10 cellular contexts compared by ENCODE assay signal in the genomic region with DNA sequence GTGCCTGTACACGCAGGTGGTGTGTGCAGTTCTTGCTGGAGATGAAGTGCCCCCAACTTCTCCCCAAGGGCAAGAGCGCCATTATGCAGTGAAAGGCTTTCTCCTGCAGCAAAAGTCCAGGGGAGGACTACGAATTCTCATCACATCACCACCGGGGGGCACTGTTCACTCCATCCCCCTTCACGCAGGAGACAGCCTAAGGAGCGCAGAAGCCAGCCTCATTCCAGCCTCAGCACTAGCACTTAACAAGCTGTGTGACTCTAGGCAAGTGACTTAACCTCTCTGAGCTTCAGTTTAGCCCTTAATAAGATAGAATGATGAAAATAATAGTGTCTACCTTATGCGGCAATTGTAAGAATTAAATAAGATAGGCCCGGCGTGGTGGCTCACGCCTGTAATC. TPM values are rescaled to one million over a fixed set of nuclear protein-coding genes. Genes with fewer than 3 reads are reported as not detected.
DNase-seq lines count a peak whose midpoint lies in the region; ATAC-seq, FAIRE-seq and TF ChIP-seq lines count a peak whose summit lies in the region.
"Had no signal": no experiment of that assay in that cellular context is flagged by ENCODE, and none has a peak within 500 bp of the region (broad histone marks: within the 10 kb centered on the region; RNA-seq: fewer than 3 reads in every experiment).

No MANE protein-coding gene starts in this region.

- H3K36me3 Mint-ChIP-seq in brain, result peaks cover 13% of the 10 kb centered on the region

- no peaks in the 10 kb centered on the region for H3K9me3 Mint-ChIP-seq in brain
- no peaks in the 10 kb centered on the region for H3K9me3 Mint-ChIP-seq in stimulated activated naive CD8-positive, alpha-beta T cell treated with anti-CD3 and anti-CD28 coated beads, Interleukin-15, amount 100 ng/mL, for 72 hours

- H3K9me3 ChIP-seq in right lobe of liver, result no peaks in the 10 kb centered on the region

- no peaks in the 10 kb centered on the region for H3K27me3 Mint-ChIP-seq in brain
- H3K27me3 Mint-ChIP-seq in stimulated activated naive CD8-positive, alpha-beta T cell treated with anti-CD3 and anti-CD28 coated beads, Interleukin-15, amount 100 ng/mL, for 72 hours, result no peaks in the 10 kb centered on the region

- TF ChIP-seq POLR2A in right lobe of liver (IDR thresholded peaks at IDR 0.05), result no peak

- WGBS in right lobe of liver (ENCODE audit: insufficient coverage, low coverage, low lambda C conversion rate, missing lambda C conversion rate), result 70% methylated on average over 6 of the region's 10 CpGs

- H3K36me3 ChIP-seq in right lobe of liver, result peaks cover 0 to 4% (median 0%) of the 10 kb centered on the region in 4 donors

- peaks cover 95% of the 10 kb centered on the region for H3K4me1 Mint-ChIP-seq in brain
- peaks cover 100% of the 10 kb centered on the region for H3K4me1 Mint-ChIP-seq in stimulated activated naive CD8-positive, alpha-beta T cell treated with anti-CD3 and anti-CD28 coated beads, Interleukin-15, amount 100 ng/mL, for 72 hours

- H3K27me3 ChIP-seq in right lobe of liver, result no peaks in the 10 kb centered on the region

- peak; percentile 78 for DNase-seq in DMS 273 (lab: John Stamatoyannopoulos, UW; ENCODE audit: unreplicated experiment)
- no peak for DNase-seq in DMS 273 treated with DMSO at 0.1 percent for 48 hours (lab: John Stamatoyannopoulos, UW)
- peak; percentile 55 for DNase-seq in MV-4-11 (lab: John Stamatoyannopoulos, UW)
- DNase-seq in right lobe of liver, result no peak
- peak; percentile 59 to 65 for DNase-seq in stimulated activated naive CD8-positive, alpha-beta T cell treated with anti-CD3 and anti-CD28 coated beads, Interleukin-15, amount 100 ng/mL, for 72 hours

- no peak overlapping the region for H3K27ac ChIP-seq in right lobe of liver
- H3K27ac ChIP-seq: epithelial cell of prostate had no signal

- H3K4me3 ChIP-seq in right lobe of liver, result no peak overlapping the region

- peak in 1 of 2 experiments; percentile 53 for TF ChIP-seq CTCF in brain (conservative IDR thresholded peaks at IDR 0.05)
- peak; percentile 20 to 42 (median 34) for TF ChIP-seq CTCF in right lobe of liver (IDR thresholded peaks at IDR 0.05)

- H3K4me1 ChIP-seq in right lobe of liver, result peaks cover 0 to 18% (median 8%) of the 10 kb centered on the region in 4 donors

- peak overlapping the region; percentile 47 to 79 (median 58) for H3K27ac Mint-ChIP-seq in brain
- peak overlapping the region in 1 of 2 donors; percentile 82 for H3K27ac Mint-ChIP-seq in stimulated activated naive CD8-positive, alpha-beta T cell treated with anti-CD3 and anti-CD28 coated beads, Interleukin-15, amount 100 ng/mL, for 72 hours

- H3K4me3 Mint-ChIP-seq in brain, result peak overlapping the region in 1 of 5 experiments; percentile 32
- peak overlapping the region; percentile 45 to 46 for H3K4me3 Mint-ChIP-seq in stimulated activated naive CD8-positive, alpha-beta T cell treated with anti-CD3 and anti-CD28 coated beads, Interleukin-15, amount 100 ng/mL, for 72 hours

- FAIRE-seq in TTC549 (lab: Jason Lieb, UNC), result peak; percentile 85
- FAIRE-seq: A204.1 had no signal

- intact Hi-C loops in right lobe of liver (cut with DNase I), result no loop called here

- ATAC-seq in right lobe of liver, result peak in 2 of 4 donors; percentile 13 to 21
- peak; percentile 18 for ATAC-seq in stimulated activated naive CD8-positive, alpha-beta T cell treated with anti-CD3 and anti-CD28 coated beads, Interleukin-15, amount 100 ng/mL, for 72 hours
- no peak for ATAC-seq in GM18498 (IDR thresholded peaks at IDR 0.05; ENCODE audit: unreplicated experiment)

RNA-seq across cellular contexts. Expression of gene DNMT3A, which starts 32.3 kb away (rescaled TPM):
- 27.7 TPM for polyA plus RNA-seq in brain (ENCODE audit: insufficient read depth, low read depth, low replicate concordance)
- 10 to 100 TPM in 3 of 6 experiments, 1 to 10 TPM in 3; 4.9 to 13.3 (median 9.3) TPM for total RNA-seq in right lobe of liver

Comparison
In these comparisons a context has a peak if more than half of its experiments do, and no peak if none do; other contexts are left out.
1. DNase-seq: peak in DMS 273 (single experiment), MV-4-11 (single experiment) and stimulated activated naive CD8-positive, alpha-beta T cell treated with anti-CD3 and anti-CD28 coated beads, Interleukin-15, amount 100 ng/mL, for 72 hours (2 of 2); none in DMS 273 treated with DMSO at 0.1 percent for 48 hours (single experiment) and right lobe of liver (0 of 3).